Comparison of ENCODE assay signal across 27 cellular contexts in the genomic region with DNA sequence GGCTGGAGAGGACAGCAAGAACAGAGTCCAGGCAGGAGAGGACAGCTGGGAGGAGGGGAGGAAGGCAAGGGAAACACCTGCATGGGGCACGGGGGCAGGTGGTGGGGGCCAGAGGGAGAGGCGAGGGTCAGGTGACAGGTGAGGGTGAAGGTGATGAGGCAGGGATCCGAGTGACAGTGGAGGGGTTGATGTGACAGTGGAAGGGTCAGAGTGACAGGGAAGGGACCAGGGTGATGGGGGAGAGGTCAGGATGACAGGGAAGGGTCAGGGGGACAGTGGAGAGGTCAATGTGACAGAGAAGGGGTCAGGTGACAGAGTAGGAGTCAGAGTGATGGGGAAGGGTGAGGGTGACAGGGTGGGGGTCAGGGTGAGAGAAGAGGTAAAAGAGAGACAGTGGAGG. TPM values are rescaled to one million over a fixed set of nuclear protein-coding genes. Genes with fewer than 3 reads are reported as not detected.
DNase-seq lines count a peak whose midpoint lies in the region; ATAC-seq, FAIRE-seq and TF ChIP-seq lines count a peak whose summit lies in the region.
"Had no signal": no experiment of that assay in that cellular context is flagged by ENCODE, and none has a peak within 500 bp of the region (broad histone marks: within the 10 kb centered on the region; RNA-seq: fewer than 3 reads in every experiment).

No MANE protein-coding gene starts in this region.

- H3K4ac ChIP-seq in H9 (ENCODE audit: low read depth, low read length): no peak overlapping the region
- H3K4ac ChIP-seq in neuronal stem cell (ENCODE audit: low read length): no peak overlapping the region

- H3T11ph ChIP-seq in H9 (ENCODE audit: low read length): no peak overlapping the region

- no peak overlapping the region for H2BK120ac ChIP-seq in H9 (ENCODE audit: low read depth, low read length, poor library complexity, severe bottlenecking)
- H2BK120ac ChIP-seq in neuronal stem cell (ENCODE audit: low read depth, low read length): no peak overlapping the region

- POLR2A ChIA-PET in activated B cell treated with CpG ODN at 0.5 μM for 24 hours (lab: Charles Lee): no interaction called here

- no CpG with 5 or more reads among the region's 3 CpGs for WGBS in H9 (ENCODE audit: extremely low coverage, insufficient read length, low lambda C conversion rate)
- WGBS in neuronal stem cell (ENCODE audit: extremely low coverage in 2 of 2, insufficient read length in 2 of 2, insufficient replicate concordance in 1 of 2), 2 donors: no CpG with 5 or more reads among the region's 3 CpGs

- CTCF ChIA-PET in activated B cell treated with CpG ODN at 0.5 μM for 24 hours (lab: Charles Lee): no interaction called here

- no peak overlapping the region for H3K56ac ChIP-seq in H9 (ENCODE audit: insufficient read length, low read depth, low read length)

- peaks cover 3% of the 10 kb centered on the region for H3K23me2 ChIP-seq in H9 (ENCODE audit: insufficient read length, low read depth, low read length, poor library complexity, severe bottlenecking)

- H3K9me3 Mint-ChIP-seq in H9 (peaks cover 3 to 15% of the 10 kb centered on the region in 2 experiments; a peak in 3 of 5 replicates), activated B cell treated with CpG ODN at 0.5 μM for 24 hours (no peaks in the 10 kb centered on the region)
- H3K9me3 Mint-ChIP-seq: HFFc6 had no signal

- H4K20me1 ChIP-seq in H9 (ENCODE audit: control insufficient read depth, insufficient read depth, insufficient read length): no peaks in the 10 kb centered on the region

- no peaks in the 10 kb centered on the region for H3K79me2 ChIP-seq in H9 (ENCODE audit: insufficient read depth, low read length)

- H3K9ac ChIP-seq in H9 (ENCODE audit: extremely low read depth, insufficient read length, low read length) (no peak overlapping the region), neuronal stem cell (ENCODE audit: low read depth, low read length, poor library complexity) (no peak overlapping the region)
- H3K9ac ChIP-seq: SK-N-SH had no signal

- peaks cover 0 to 2% (median 0%) of the 10 kb centered on the region in 3 experiments; a peak in 1 of 7 replicates for H3K36me3 Mint-ChIP-seq in H9 (ENCODE audit: insufficient read depth in 1 of 3, low read depth in 3 of 3)
- no peaks in the 10 kb centered on the region for H3K36me3 Mint-ChIP-seq in activated B cell treated with CpG ODN at 0.5 μM for 24 hours (ENCODE audit: low read depth)
- H3K36me3 Mint-ChIP-seq: CD4-positive, alpha-beta memory T cell had no signal

- peak overlapping the region in 1 of 2 experiments; percentile 48; a peak in 2 of 5 replicates for H3K4me3 Mint-ChIP-seq in H9
- no peak overlapping the region for H3K4me3 Mint-ChIP-seq in activated B cell treated with CpG ODN at 0.5 μM for 24 hours
- H3K4me3 Mint-ChIP-seq: HFFc6 had no signal

- H3K27ac Mint-ChIP-seq in H9 (no peak overlapping the region), activated B cell treated with CpG ODN at 0.5 μM for 24 hours (peak overlapping the region; percentile 42)
- H3K27ac Mint-ChIP-seq: CD4-positive, alpha-beta memory T cell; HFFc6 had no signal

- peak overlapping the region; percentile 17 for H3K18ac ChIP-seq in H9 (ENCODE audit: insufficient read length, low read depth, low read length)
- H3K18ac ChIP-seq in neuronal stem cell (ENCODE audit: low read length): no peak overlapping the region

- H2BK5ac ChIP-seq in H9 (ENCODE audit: insufficient read length, low read length): no peak overlapping the region
- H2BK5ac ChIP-seq in neuronal stem cell (ENCODE audit: low read length): no peak overlapping the region

- intact Hi-C loops in activated B cell treated with CpG ODN at 0.5 μM for 24 hours (cut with micrococcal nuclease): loop anchor here (5.0 kb wide), 1 partner anchor 201 kb away; the partner anchor contains the start of genes EMC10 and GARIN5A

- H4K8ac ChIP-seq in H9 (replicated peaks; ENCODE audit: insufficient read length, low read depth, low read length): no peak overlapping the region
- H4K8ac ChIP-seq in neuronal stem cell (ENCODE audit: low read depth, low read length): no peak overlapping the region

- H4K5ac ChIP-seq in H9 (ENCODE audit: insufficient read length, low read depth, low read length): no peak overlapping the region

- H3K4me1 Mint-ChIP-seq in H9 (peaks cover 15 to 26% of the 10 kb centered on the region in 2 experiments), activated B cell treated with CpG ODN at 0.5 μM for 24 hours (peaks cover 18% of the 10 kb centered on the region)

- H2AK5ac ChIP-seq in H9 (ENCODE audit: insufficient read length, low read length): no peak overlapping the region
- no peak overlapping the region for H2AK5ac ChIP-seq in neuronal stem cell (ENCODE audit: low read depth, low read length)

- ATAC-seq in activated B cell treated with CpG ODN at 0.5 μM for 24 hours (ENCODE audit: low read depth): no peak

- no peak for FAIRE-seq in D721Med (lab: Jason Lieb, UNC)
- FAIRE-seq: A549, G401.6, HTR-8/SVneo had no signal

- H2BK12ac ChIP-seq in H9 (ENCODE audit: insufficient read length, low read depth, low read length) (no peak overlapping the region), neuronal stem cell (ENCODE audit: low read length) (no peak overlapping the region)

- H2BK20ac ChIP-seq in H9 (ENCODE audit: low read depth, low read length, poor library complexity, severe bottlenecking): no peak overlapping the region

- no peaks in the 10 kb centered on the region for H3K9me3 ChIP-seq in H9 (ENCODE audit: control insufficient read depth, low read depth, low read length)
- no peaks in the 10 kb centered on the region for H3K9me3 ChIP-seq in neuronal stem cell (replicated peaks in 1 of 2; ENCODE audit: control insufficient read depth in 2 of 2, insufficient read depth in 1 of 2, low read depth in 1 of 2, low read length in 2 of 2)
- H3K9me3 ChIP-seq: SK-N-SH had no signal

- peak overlapping the region; percentile 34 for H3K4me2 ChIP-seq in H9 (ENCODE audit: insufficient read depth, insufficient read length, low read length)
- no peak overlapping the region for H3K4me2 ChIP-seq in neuronal stem cell (ENCODE audit: insufficient read depth, low read length, poor library complexity, severe bottlenecking)
- H3K4me2 ChIP-seq: SK-N-SH had no signal

- H3K4me1 ChIP-seq in H9 (ENCODE audit: insufficient read depth, low read length) (peaks cover 14% of the 10 kb centered on the region; the same call in 1 of the 2 replicates), neuronal stem cell (ENCODE audit: control insufficient read depth in 2 of 2, insufficient read depth in 1 of 2, low read depth in 1 of 2, low read length in 2 of 2) (peaks cover 2 to 4% of the 10 kb centered on the region in 2 donors)
- H3K4me1 ChIP-seq: A549 had no signal

- H2AFZ ChIP-seq in H9 (ENCODE audit: low read length) (no peak overlapping the region), neuronal stem cell (ENCODE audit: low read length) (no peak overlapping the region)

- no peak overlapping the region for H3K4me3 ChIP-seq in neuronal stem cell (ENCODE audit: low read length in 2 of 2)
- H3K4me3 ChIP-seq: A549 had no signal

- DNase-seq in H9 (no peak), activated B cell treated with CpG ODN at 0.5 μM for 24 hours (no peak), neuronal stem cell (ENCODE audit: low spot score) (no peak), D721Med (ENCODE audit: insufficient read length, low spot score) (no peak), NCI-H524 treated with DMSO at 0.1 percent for 48 hours (lab: John Stamatoyannopoulos, UW) (no peak)
- DNase-seq: AML-193; C1 segment of cervical spinal cord; CD4-positive, alpha-beta memory T cell; COR-L47; H7; HFFc6; KBM-7; MV-4-11; NCI-H1105; NCI-H1436 treated with DMSO at 0.1 percent for 48 hours; NCI-H1930; NCI-H2107; NCI-H524; NCI-H774; PC-3; SK-N-SH; SW 1271 had no signal

- H3K14ac ChIP-seq in H9 (ENCODE audit: insufficient read depth, low read length) (no peak overlapping the region), neuronal stem cell (ENCODE audit: low read length) (no peak overlapping the region)

- peaks cover 0 to 3% of the 10 kb centered on the region in 2 donors for H3K36me3 ChIP-seq in neuronal stem cell (replicated peaks in 1 of 2; ENCODE audit: control insufficient read depth in 2 of 2, insufficient read depth in 2 of 2, low read length in 2 of 2)

- H2BK15ac ChIP-seq in H9 (ENCODE audit: low read depth, low read length) (no peak overlapping the region), neuronal stem cell (ENCODE audit: low read length) (no peak overlapping the region)

- H3K27me3 ChIP-seq in H9 (ENCODE audit: insufficient read depth, low read length): peaks cover 11% of the 10 kb centered on the region
- H3K27me3 ChIP-seq in neuronal stem cell (ENCODE audit: control insufficient read depth in 3 of 3, insufficient read depth in 3 of 3, low read depth in 1 of 3, low read length in 3 of 3): peaks cover 0 to 15% (median 0%) of the 10 kb centered on the region in 3 experiments

- H3K79me1 ChIP-seq in H9 (ENCODE audit: insufficient read depth, low read depth, low read length, poor library complexity, severe bottlenecking) (no peaks in the 10 kb centered on the region), neuronal stem cell (ENCODE audit: low read depth, low read length) (no peaks in the 10 kb centered on the region)

- TF ChIP-seq CTCF in H9 (conservative IDR thresholded peaks at IDR 0.05) (no peak), activated B cell treated with CpG ODN at 0.5 μM for 24 hours (IDR thresholded peaks at IDR 0.05) (no peak), D721Med (IDR thresholded peaks at IDR 0.05; ENCODE audit: insufficient read depth, missing control alignments) (no peak)

- H3K23ac ChIP-seq in H9 (ENCODE audit: insufficient read length, low read depth, low read length) (no peak overlapping the region), neuronal stem cell (ENCODE audit: low read depth, low read length, poor library complexity) (peak overlapping the region; percentile 29)

- H4K91ac ChIP-seq in H9 (ENCODE audit: insufficient read length, low read depth, low read length): no peak overlapping the region
- no peak overlapping the region for H4K91ac ChIP-seq in neuronal stem cell (ENCODE audit: low read depth, low read length, poor library complexity)

- H3K27ac ChIP-seq in H9 (ENCODE audit: insufficient read length, low read depth, low read length) (no peak overlapping the region), neuronal stem cell (replicated peaks; ENCODE audit: low read length) (no peak overlapping the region)
- H3K27ac ChIP-seq: A549 had no signal

- H3K27me3 Mint-ChIP-seq in H9 (ENCODE audit: low read depth) (peaks cover 86% of the 10 kb centered on the region), activated B cell treated with CpG ODN at 0.5 μM for 24 hours (peaks cover 15% of the 10 kb centered on the region)

RNA-seq across cellular contexts. Expression of gene C19orf81, which starts 29.1 kb away (rescaled TPM):
- 9.6 and 11.0 TPM in 2 replicates for total RNA-seq in H9 (2021)
- total RNA-seq in activated B cell treated with CpG ODN at 0.5 μM for 24 hours: 0.69 TPM in 1 of 2 replicates, not detected in the other
- 32.6 TPM for polyA plus RNA-seq in neuronal stem cell (2013, experiment 1 of 2)
- 31.3 TPM for polyA plus RNA-seq in neuronal stem cell (2013, experiment 2 of 2)
- total RNA-seq: CD4-positive, alpha-beta memory T cell; LHCN-M2; MCF 10A had no signal
- polyA plus RNA-seq: CD4-positive, alpha-beta memory T cell had no signal

RNA-seq across cellular contexts. Expression of gene SYT3, which starts 38.6 kb away (rescaled TPM):
- total RNA-seq in H9 (2021) (2.8 and 3.1 TPM in 2 replicates), activated B cell treated with CpG ODN at 0.5 μM for 24 hours (0.60 TPM in 1 of 2 replicates, not detected in the other)
- polyA plus RNA-seq in neuronal stem cell (2013, experiment 1 of 2): 2.6 TPM
- polyA plus RNA-seq in neuronal stem cell (2013, experiment 2 of 2): 2.5 TPM
- total RNA-seq: CD4-positive, alpha-beta memory T cell; HFFc6; MCF 10A had no signal

RNA-seq across cellular contexts. Expression of gene SHANK1, which starts 41.3 kb away (rescaled TPM):
- total RNA-seq in H9 (2021): 1.4 and 1.7 TPM in 2 replicates
- total RNA-seq in activated B cell treated with CpG ODN at 0.5 μM for 24 hours: not detected in 2 replicates
- polyA plus RNA-seq in neuronal stem cell (2013, experiment 1 of 2): 6.2 TPM
- 5.9 TPM for polyA plus RNA-seq in neuronal stem cell (2013, experiment 2 of 2)
- total RNA-seq: CD4-positive, alpha-beta memory T cell had no signal
- polyA plus RNA-seq: CD4-positive, alpha-beta memory T cell had no signal

RNA-seq across cellular contexts. Expression of gene CLEC11A, which starts 44.8 kb away (rescaled TPM):
- 3.8 and 3.9 TPM in 2 replicates for total RNA-seq in H9 (2021)
- total RNA-seq in activated B cell treated with CpG ODN at 0.5 μM for 24 hours: 0.24 and 0.38 TPM in 2 replicates
- polyA plus RNA-seq in neuronal stem cell (2013, experiment 1 of 2): 12.3 TPM
- 12.3 TPM for polyA plus RNA-seq in neuronal stem cell (2013, experiment 2 of 2)
